In the genomic region with DNA sequence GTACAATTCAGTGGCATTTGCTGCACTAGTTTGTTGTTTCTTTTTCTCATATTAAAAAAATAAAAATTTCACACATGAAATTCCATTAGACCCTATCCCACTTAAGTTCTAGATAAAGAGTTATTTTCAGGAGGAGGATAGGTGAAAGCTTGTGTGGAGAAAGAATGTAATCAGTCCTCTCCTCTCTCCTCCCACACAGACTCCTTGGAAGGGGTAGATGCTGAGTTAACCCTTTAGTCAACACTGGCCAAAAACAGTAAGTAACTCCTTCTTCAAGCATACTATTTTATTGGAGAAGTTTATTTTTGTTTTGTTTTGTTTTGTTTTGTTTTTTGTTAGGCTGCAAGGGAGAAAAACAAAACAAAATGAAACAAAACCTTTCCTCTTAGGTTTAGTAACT, we compare ENCODE assay signal across 1 cellular context.
TF ChIP-seq lines count a peak whose summit lies in the region.

No MANE protein-coding gene starts in this region.

TF ChIP-seq in GM23338, 12 proteins besides CTCF, POLR2A, EP300 and RAD21 (continued from another document):
- TF ChIP-seq ZNF462 (CRISPR knock-in tag; IDR thresholded peaks at IDR 0.05), result no peak
- TF ChIP-seq EZH2 (IDR thresholded peaks at IDR 0.05; ENCODE audit: low read depth, unreplicated experiment), result no peak
- TF ChIP-seq, protein P1, sequence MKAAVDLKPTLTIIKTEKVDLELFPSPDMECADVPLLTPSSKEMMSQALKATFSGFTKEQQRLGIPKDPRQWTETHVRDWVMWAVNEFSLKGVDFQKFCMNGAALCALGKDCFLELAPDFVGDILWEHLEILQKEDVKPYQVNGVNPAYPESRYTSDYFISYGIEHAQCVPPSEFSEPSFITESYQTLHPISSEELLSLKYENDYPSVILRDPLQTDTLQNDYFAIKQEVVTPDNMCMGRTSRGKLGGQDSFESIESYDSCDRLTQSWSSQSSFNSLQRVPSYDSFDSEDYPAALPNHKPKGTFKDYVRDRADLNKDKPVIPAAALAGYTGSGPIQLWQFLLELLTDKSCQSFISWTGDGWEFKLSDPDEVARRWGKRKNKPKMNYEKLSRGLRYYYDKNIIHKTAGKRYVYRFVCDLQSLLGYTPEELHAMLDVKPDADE (IDR thresholded peaks at IDR 0.05), result no peak
- no peak for TF ChIP-seq ZNF114 (CRISPR knock-in tag; IDR thresholded peaks at IDR 0.05)
- TF ChIP-seq ZNF331 (CRISPR knock-in tag; IDR thresholded peaks at IDR 0.05; ENCODE audit: low read depth), result no peak
